ENCODE assay signal across 1 cellular context in the genomic region with DNA sequence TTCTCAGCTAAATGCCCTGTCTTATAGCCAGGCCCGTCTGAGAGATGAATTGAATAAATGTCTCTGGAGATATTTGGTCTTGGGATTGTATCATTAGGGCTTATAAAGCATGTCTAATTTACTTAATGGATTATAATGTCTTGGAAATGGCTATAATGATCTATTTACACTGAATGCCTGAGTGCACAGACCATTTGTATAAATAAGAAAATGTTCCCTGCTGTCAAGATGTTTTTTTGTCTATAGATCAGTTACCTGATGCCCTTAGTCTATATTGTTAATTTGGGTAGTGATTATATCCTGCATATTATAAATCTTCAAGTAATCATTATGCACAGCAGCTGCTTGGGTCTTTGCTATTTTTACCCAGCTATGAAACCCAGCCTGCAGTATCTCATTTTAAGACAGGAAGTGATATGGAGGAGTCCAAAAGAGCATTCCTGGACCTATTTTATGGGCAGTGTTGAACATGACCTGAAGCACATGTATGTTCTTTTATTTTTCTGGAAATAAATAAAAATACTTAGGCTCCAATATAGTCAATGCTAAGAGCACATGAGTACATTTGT.
TF ChIP-seq lines count a peak whose summit lies in the region.

No MANE protein-coding gene starts in this region.

TF ChIP-seq in SK-N-SH, 30 proteins besides CTCF, POLR2A, EP300 and RAD21 (continued from another document):
- TF ChIP-seq REST (IDR thresholded peaks at IDR 0.05; ENCODE audit: low read depth, low read length) (no peak), IRF3 (IDR thresholded peaks at IDR 0.05; ENCODE audit: low read depth, low read length) (no peak), RCOR1 (IDR thresholded peaks at IDR 0.05; ENCODE audit: low read length) (no peak), FOXJ3 (CRISPR knock-in tag; IDR thresholded peaks at IDR 0.05) (no peak)
